Comparison of ENCODE assay signal across 14 cellular contexts in the genomic region with DNA sequence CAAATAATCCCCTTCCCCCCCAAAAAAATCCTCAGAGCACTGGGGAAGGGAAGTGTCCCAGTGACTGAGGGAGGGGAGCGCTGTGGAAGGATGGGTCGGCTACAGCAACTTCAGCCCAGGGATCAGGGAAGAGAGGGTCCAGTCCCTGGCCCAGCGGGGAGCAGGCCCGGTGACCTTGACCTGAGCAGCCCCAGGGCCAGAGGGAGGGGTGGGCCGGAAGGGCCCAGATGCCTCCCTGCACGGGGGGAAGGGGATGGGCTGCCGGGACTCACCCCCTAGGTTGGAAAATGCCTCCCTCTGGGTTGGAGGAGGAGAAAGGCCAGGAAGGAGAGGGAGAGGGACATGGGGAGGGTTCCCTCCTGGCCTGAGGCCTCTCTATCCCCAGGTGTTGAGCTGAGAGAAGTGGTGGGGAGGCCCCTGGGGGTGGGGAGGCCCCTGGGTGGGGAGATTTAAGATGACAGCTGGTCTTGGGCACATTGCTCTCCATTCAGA. TPM values are rescaled to one million over a fixed set of nuclear protein-coding genes. Genes with fewer than 3 reads are reported as not detected.
A peak's percentile ranks its signal among the peaks of the same experiment; 100 is the strongest.
DNase-seq lines count a peak whose midpoint lies in the region; ATAC-seq and TF ChIP-seq lines count a peak whose summit lies in the region.
"Had no signal": no experiment of that assay in that cellular context is flagged by ENCODE, and none has a peak within 500 bp of the region (broad histone marks: within the 10 kb centered on the region; RNA-seq: fewer than 3 reads in every experiment).

No MANE protein-coding gene starts in this region.

- TF ChIP-seq POLR2A in heart left ventricle (IDR thresholded peaks at IDR 0.05) (no peak), uterus (IDR thresholded peaks at IDR 0.05) (no peak)

- ATAC-seq in left ventricle myocardium superior (no peak), heart left ventricle (no peak), naive B cell (ENCODE audit: low read depth in 2 of 2) (no peak)

- no peaks in the 10 kb centered on the region for H3K79me1 ChIP-seq in mesendoderm (ENCODE audit: low read length)

- intact Hi-C loops in left ventricle myocardium superior (cut with micrococcal nuclease) (no loop called here), heart left ventricle (cut with DNase I) (loop anchor here in 1 of 10 donors (5.0 kb wide), 1 partner anchor 112 kb away; a partner anchor contains a TSS), uterus (cut with DNase I; ENCODE audit: low total_unique reads) (no loop called here)

- H3K4me3 Mint-ChIP-seq in naive B cell, result peak overlapping the region in 6 of 8 donors; percentile 25 to 82 (median 64)
- H3K4me3 Mint-ChIP-seq: HFFc6 had no signal

- DNase-seq in left ventricle myocardium superior (peak; percentile 28), heart left ventricle (no peak), naive B cell (no peak), uterus (no peak), NCI-H2196 (lab: John Stamatoyannopoulos, UW; ENCODE audit: unreplicated experiment) (no peak), HAP-1 (ENCODE audit: low spot score in 2 of 2) (no peak), mesendoderm (no peak)
- DNase-seq: activated CD4-positive, alpha-beta T cell treated with anti-CD3 and anti-CD28 coated beads for 1 hour; COR-L47; HFFc6; NCI-H774; occipital lobe had no signal

- no peak overlapping the region for H2BK15ac ChIP-seq in mesendoderm (replicated peaks; ENCODE audit: low read depth)

- peaks cover 10 to 58% (median 38%) of the 10 kb centered on the region in 3 donors for H3K27me3 Mint-ChIP-seq in naive B cell

- peak overlapping the region in 3 of 12 donors; percentile 9 to 24 (median 12) for H3K4me3 ChIP-seq in heart left ventricle
- H3K4me3 ChIP-seq in ectodermal cell (ENCODE audit: insufficient read depth, low read depth, low read length), result peak overlapping the region; percentile 8
- H3K4me3 ChIP-seq in uterus, result peak overlapping the region in 1 of 2 donors; percentile 11
- no peak overlapping the region for H3K4me3 ChIP-seq in HAP-1
- H3K4me3 ChIP-seq in mesendoderm (ENCODE audit: low read length), result no peak overlapping the region

- H4K8ac ChIP-seq in mesendoderm (ENCODE audit: low read depth, low read length), result no peak overlapping the region

- H3K36me3 Mint-ChIP-seq in naive B cell, result no peaks in the 10 kb centered on the region
- H3K36me3 Mint-ChIP-seq: activated naive CD4-positive, alpha-beta T cell treated with anti-CD3 and anti-CD28 coated beads, Interleukin-2, amount 50 U/mL, for 24 hours had no signal

- no peaks in the 10 kb centered on the region for H3K79me2 ChIP-seq in mesendoderm (ENCODE audit: control insufficient read depth, insufficient read depth, low read length)

- H2AK5ac ChIP-seq in mesendoderm (ENCODE audit: low read length), result no peak overlapping the region

- no peak overlapping the region for H4K5ac ChIP-seq in mesendoderm (ENCODE audit: low read length)

- TF ChIP-seq CTCF in heart left ventricle (IDR thresholded peaks at IDR 0.05) (no peak), uterus (IDR thresholded peaks at IDR 0.05) (no peak)

- in situ Hi-C loops in HAP-1 (cut with MboI; ENCODE audit: low sequenced_read_pairs), result no loop called here

- no peak overlapping the region for H2BK120ac ChIP-seq in mesendoderm (ENCODE audit: low read depth, low read length)

- H3K23ac ChIP-seq in mesendoderm (ENCODE audit: low read length), result no peak overlapping the region

- no peaks in the 10 kb centered on the region for H3K36me3 ChIP-seq in heart left ventricle
- H3K36me3 ChIP-seq in ectodermal cell (ENCODE audit: control insufficient read depth, insufficient read depth, low read length), result no peaks in the 10 kb centered on the region
- no peaks in the 10 kb centered on the region for H3K36me3 ChIP-seq in uterus
- H3K36me3 ChIP-seq in HAP-1 (replicated peaks), result no peaks in the 10 kb centered on the region
- no peaks in the 10 kb centered on the region for H3K36me3 ChIP-seq in mesendoderm (ENCODE audit: control insufficient read depth, insufficient read depth, low read length)

- no peaks in the 10 kb centered on the region for H3K9me3 Mint-ChIP-seq in naive B cell
- H3K9me3 Mint-ChIP-seq: activated naive CD4-positive, alpha-beta T cell treated with anti-CD3 and anti-CD28 coated beads, Interleukin-2, amount 50 U/mL, for 24 hours; HFFc6 had no signal

- H3K9me3 ChIP-seq in heart left ventricle (no peaks in the 10 kb centered on the region), ectodermal cell (ENCODE audit: control insufficient read depth, low read length) (no peaks in the 10 kb centered on the region), uterus (no peaks in the 10 kb centered on the region), HAP-1 (no peaks in the 10 kb centered on the region)

- H3K18ac ChIP-seq in mesendoderm (ENCODE audit: low read length), result no peak overlapping the region

- H3K4me2 ChIP-seq in mesendoderm (ENCODE audit: low read length), result no peak overlapping the region

- WGBS in heart left ventricle, 4 donors, result 36 to 48% (median 38%) methylated on average over 6 to 7 of the region's 7 CpGs
- 6 to 15% methylated on average over 7 of the region's 7 CpGs for WGBS in ectodermal cell, 2 experiments
- no CpG with 5 or more reads among the region's 7 CpGs for WGBS in mesendoderm (ENCODE audit: extremely low coverage, insufficient coverage, low lambda C conversion rate)

- H2BK5ac ChIP-seq in mesendoderm (ENCODE audit: low read length), result no peak overlapping the region

- peaks cover 0 to 47% (median 6%) of the 10 kb centered on the region in 9 donors for H3K27me3 ChIP-seq in heart left ventricle
- peaks cover 33% of the 10 kb centered on the region for H3K27me3 ChIP-seq in ectodermal cell (ENCODE audit: control insufficient read depth, insufficient read depth, low read length, poor library complexity, severe bottlenecking)
- no peaks in the 10 kb centered on the region for H3K27me3 ChIP-seq in uterus
- H3K27me3 ChIP-seq in HAP-1 (ENCODE audit: low read depth), result no peaks in the 10 kb centered on the region
- peaks cover 12% of the 10 kb centered on the region for H3K27me3 ChIP-seq in mesendoderm (ENCODE audit: insufficient read depth, low read length, poor library complexity)

- no peak overlapping the region for H3K56ac ChIP-seq in mesendoderm (ENCODE audit: low read length)

- H3K4ac ChIP-seq in mesendoderm (ENCODE audit: low read depth, low read length), result no peak overlapping the region

- peaks cover 0 to 89% (median 31%) of the 10 kb centered on the region in 12 donors for H3K4me1 ChIP-seq in heart left ventricle
- peaks cover 81% of the 10 kb centered on the region for H3K4me1 ChIP-seq in ectodermal cell (ENCODE audit: control insufficient read depth, insufficient read depth, low read length)
- peaks cover 0 to 31% of the 10 kb centered on the region in 2 donors for H3K4me1 ChIP-seq in uterus
- H3K4me1 ChIP-seq in HAP-1, result no peaks in the 10 kb centered on the region
- peaks cover 11% of the 10 kb centered on the region for H3K4me1 ChIP-seq in mesendoderm (ENCODE audit: control insufficient read depth, low read depth, low read length)

- peak overlapping the region in 2 of 12 donors; percentile 29 to 47 for H3K27ac ChIP-seq in heart left ventricle
- no peak overlapping the region for H3K27ac ChIP-seq in ectodermal cell (ENCODE audit: insufficient read depth, low read depth, low read length, poor library complexity, severe bottlenecking)
- H3K27ac ChIP-seq in uterus, result peak overlapping the region; percentile 40 to 54
- no peak overlapping the region for H3K27ac ChIP-seq in mesendoderm (ENCODE audit: low read depth, low read length)

- H3K27ac Mint-ChIP-seq in naive B cell, result no peak overlapping the region
- H3K27ac Mint-ChIP-seq: activated naive CD4-positive, alpha-beta T cell treated with anti-CD3 and anti-CD28 coated beads, Interleukin-2, amount 50 U/mL, for 24 hours had no signal

- no peak overlapping the region for H3K9ac ChIP-seq in mesendoderm (ENCODE audit: low read length)

- H3K4me1 Mint-ChIP-seq in naive B cell, result peaks cover 18 to 25% (median 21%) of the 10 kb centered on the region in 3 donors

RNA-seq across cellular contexts. Expression of a gene that starts 19.8 kb away (rescaled TPM):
- total RNA-seq in left ventricle myocardium superior (177 TPM), heart left ventricle (100 to 1,000 TPM; 131 to 316 (median 193) TPM), uterus (10 to 100 TPM in 3 of 4 donors, under 1 TPM in 1; 0.88 to 62.2 (median 43.4) TPM)
- polyA plus RNA-seq in heart left ventricle (100 to 1,000 TPM; 134 to 209 TPM), naive B cell (ENCODE audit: low read depth in 6 of 6) (under 1 TPM in 5 of 6 donors, not detected in 1; 0.12 to 0.47 (median 0.36) TPM)
- polyA plus RNA-seq in ectodermal cell (2013, experiment 1 of 4), result 68.4 TPM
- 70.8 TPM for polyA plus RNA-seq in ectodermal cell (2013, experiment 2 of 4)
- polyA plus RNA-seq in ectodermal cell (2013, experiment 3 of 4), result 49.4 TPM
- polyA plus RNA-seq in ectodermal cell (2013, experiment 4 of 4), result 51.5 TPM
- polyA plus RNA-seq in mesendoderm (2013, experiment 1 of 2), result 13.5 TPM
- 14.4 TPM for polyA plus RNA-seq in mesendoderm (2013, experiment 2 of 2)

Comparison
In these comparisons a context has a peak if more than half of its experiments do, and no peak if none do; other contexts are left out.
1. H3K27ac ChIP-seq: peak in uterus (2 of 2); none in ectodermal cell (single experiment) and mesendoderm (single experiment).